8 cellular contexts compared by ENCODE assay signal in genomic region chr10:96614515-96614914, GRCh38. TPM values are rescaled to one million over a fixed set of nuclear protein-coding genes. Genes with fewer than 3 reads are reported as not detected.
DNase-seq lines count a peak whose midpoint lies in the region; ATAC-seq, FAIRE-seq and TF ChIP-seq lines count a peak whose summit lies in the region.
"Had no signal": no experiment of that assay in that cellular context is flagged by ENCODE, and none has a peak within 500 bp of the region (broad histone marks: within the 10 kb centered on the region; RNA-seq: fewer than 3 reads in every experiment).

No MANE protein-coding gene starts in this region.

- no peaks in the 10 kb centered on the region for H3K79me2 ChIP-seq in K562 (ENCODE audit: control insufficient read depth, insufficient read depth, low read length)

- no peak overlapping the region for H3K14ac ChIP-seq in neuronal stem cell (ENCODE audit: low read length)

- H2BK15ac ChIP-seq in neuronal stem cell (ENCODE audit: low read length) = no peak overlapping the region

- in situ Hi-C loops in K562 (cut with MboI) = no loop called here

- H2BK5ac ChIP-seq in neuronal stem cell (ENCODE audit: low read length) = no peak overlapping the region

- CTCF ChIA-PET in K562 (lab: Yijun Ruan, JAX; ENCODE audit: low intra/inter-chr PET ratio) = no interaction called here

- WGBS in K562 (ENCODE audit: insufficient coverage, low coverage, missing lambda C conversion rate) = 8% methylated on average over 2 of the region's 2 CpGs
- WGBS in neuronal stem cell (ENCODE audit: extremely low coverage in 2 of 2, insufficient read length in 2 of 2, insufficient replicate concordance in 1 of 2), 2 donors = no CpG with 5 or more reads among the region's 2 CpGs

- no peak overlapping the region for H3K4ac ChIP-seq in neuronal stem cell (ENCODE audit: low read length)

- no peak for TF ChIP-seq EP300 in K562 (IDR thresholded peaks at IDR 0.05; ENCODE audit: low read length)

- no peak overlapping the region for H3K4me3 Mint-ChIP-seq in naive B cell

- H2AK5ac ChIP-seq in neuronal stem cell (ENCODE audit: low read depth, low read length) = no peak overlapping the region

- no TSS peak for BruUV-seq in K562 (replicated peaks; lab: Mats Ljungman, UMichigan)

- H3K4me3 ChIP-seq in K562 (no peak overlapping the region), neuronal stem cell (ENCODE audit: low read length in 2 of 2) (no peak overlapping the region), WERI-Rb-1 (ENCODE audit: low read depth, low read length) (no peak overlapping the region)

- H2BK12ac ChIP-seq in neuronal stem cell (ENCODE audit: low read length) = no peak overlapping the region

- no peaks in the 10 kb centered on the region for H3K27me3 Mint-ChIP-seq in naive B cell

- H2BK120ac ChIP-seq in neuronal stem cell (ENCODE audit: low read depth, low read length) = no peak overlapping the region

- no peak for TF ChIP-seq RAD21 in K562 (CRISPR knock-in tag; conservative IDR thresholded peaks at IDR 0.05 in 1 of 2, IDR thresholded peaks at IDR 0.05 in 1 of 2)

- peaks cover 2 to 22% (median 6%) of the 10 kb centered on the region in 3 donors for H3K4me1 Mint-ChIP-seq in naive B cell

- H3K9me1 ChIP-seq in K562 (ENCODE audit: control insufficient read depth, insufficient read depth, low read length) = no peaks in the 10 kb centered on the region

- peaks cover 36 to 43% of the 10 kb centered on the region in 2 donors for H3K36me3 Mint-ChIP-seq in naive B cell

- POLR2A ChIA-PET in K562 (lab: Yijun Ruan, JAX) = interaction anchor here (0.8 to 1.3 kb wide), 2 partner anchors 9 to 14 kb away, joined by 3 read pairs; no protein-coding TSS in a partner anchor

- H3K18ac ChIP-seq in neuronal stem cell (ENCODE audit: low read length) = no peak overlapping the region

- ATAC-seq in K562 (peak; percentile 15; the same call in 2 of the 3 replicates), naive B cell (ENCODE audit: low read depth in 2 of 2) (no peak), HG02870 (IDR thresholded peaks at IDR 0.05; ENCODE audit: unreplicated experiment) (no peak)
- ATAC-seq: Panc1 had no signal

- no peaks in the 10 kb centered on the region for H3K79me1 ChIP-seq in neuronal stem cell (ENCODE audit: low read depth, low read length)

- no peak overlapping the region for H3K9ac ChIP-seq in K562 (ENCODE audit: insufficient read depth in 1 of 2, low read depth in 2 of 2, low read length in 2 of 2)
- H3K9ac ChIP-seq in neuronal stem cell (ENCODE audit: low read depth, low read length, poor library complexity) = no peak overlapping the region

- no peaks in the 10 kb centered on the region for H3K27me3 ChIP-seq in K562 (ENCODE audit: control insufficient read depth in 2 of 2, insufficient read depth in 2 of 2, low read length in 2 of 2)
- peaks cover 0 to 40% (median 0%) of the 10 kb centered on the region in 3 experiments for H3K27me3 ChIP-seq in neuronal stem cell (ENCODE audit: control insufficient read depth in 3 of 3, insufficient read depth in 3 of 3, low read depth in 1 of 3, low read length in 3 of 3)
- H3K27me3 ChIP-seq in WERI-Rb-1 (ENCODE audit: insufficient read depth, low read depth, severe bottlenecking) = no peaks in the 10 kb centered on the region

- H3K4me2 ChIP-seq in K562 (ENCODE audit: insufficient read depth, low read length) (no peak overlapping the region), neuronal stem cell (ENCODE audit: insufficient read depth, low read length, poor library complexity, severe bottlenecking) (no peak overlapping the region)

- H4K20me1 ChIP-seq in K562 (replicated peaks; ENCODE audit: control insufficient read depth, insufficient read depth, low read length) = no peaks in the 10 kb centered on the region

- H3K4me1 ChIP-seq in K562 (replicated peaks in 1 of 2; ENCODE audit: control insufficient read depth in 2 of 2, insufficient read depth in 2 of 2, low read length in 2 of 2) = peaks cover 22 to 34% of the 10 kb centered on the region in 2 experiments; a peak in 4 of 5 replicates
- H3K4me1 ChIP-seq in neuronal stem cell (ENCODE audit: control insufficient read depth in 2 of 2, insufficient read depth in 1 of 2, low read depth in 1 of 2, low read length in 2 of 2) = no peaks in the 10 kb centered on the region

- intact Hi-C loops in K562 (cut with micrococcal nuclease) = loop anchor here (10.0 kb wide), 1 partner anchor 100 kb away; the partner anchor contains the start of gene TLL2

- H3K27ac ChIP-seq in K562 (ENCODE audit: extremely low read depth, low read depth, low read length) (no peak overlapping the region; the same call in 2 of the 3 replicates), neuronal stem cell (replicated peaks; ENCODE audit: low read length) (no peak overlapping the region), WERI-Rb-1 (no peak overlapping the region)

- no peak for TF ChIP-seq POLR2A in K562 (conservative IDR thresholded peaks at IDR 0.05)

- H3K23ac ChIP-seq in neuronal stem cell (ENCODE audit: low read depth, low read length, poor library complexity) = no peak overlapping the region

- no peaks in the 10 kb centered on the region for H3K9me3 Mint-ChIP-seq in naive B cell

- H2AFZ ChIP-seq in K562 (ENCODE audit: low read depth, low read length) (no peak overlapping the region), neuronal stem cell (ENCODE audit: low read length) (no peak overlapping the region)

- peak overlapping the region in 4 of 6 donors; percentile 3 to 84 (median 72) for H3K27ac Mint-ChIP-seq in naive B cell

- no peak overlapping the region for H4K8ac ChIP-seq in neuronal stem cell (ENCODE audit: low read depth, low read length)

- TF ChIP-seq CTCF in K562 (IDR thresholded peaks at IDR 0.05 in 2 of 3, conservative IDR thresholded peaks at IDR 0.05 in 1 of 3; ENCODE audit: insufficient read depth in 2 of 3, low read depth in 1 of 3, low read length in 3 of 3) (no peak), WERI-Rb-1 (IDR thresholded peaks at IDR 0.05; ENCODE audit: low read depth, low read length) (no peak)

- FAIRE-seq in K562 (lab: Jason Lieb, UNC) = peak; percentile 92

- DNase-seq in Daoy (ENCODE audit: low read depth) = peak; percentile 88
- DNase-seq in NCI-H1694 (lab: John Stamatoyannopoulos, UW) = peak; percentile 86
- peak; percentile 19 to 79 (median 44) for DNase-seq in K562 (ENCODE audit: extremely low read depth in 1 of 4, low spot score in 3 of 4)
- DNase-seq in naive B cell = no peak
- DNase-seq in neuronal stem cell (ENCODE audit: low spot score) = no peak
- no peak for DNase-seq in WERI-Rb-1

- H3K36me3 ChIP-seq in K562 (ENCODE audit: control insufficient read depth, insufficient read depth, low read length) = no peaks in the 10 kb centered on the region
- no peaks in the 10 kb centered on the region for H3K36me3 ChIP-seq in neuronal stem cell (replicated peaks in 1 of 2; ENCODE audit: control insufficient read depth in 2 of 2, insufficient read depth in 2 of 2, low read length in 2 of 2)
- no peaks in the 10 kb centered on the region for H3K36me3 ChIP-seq in WERI-Rb-1

- no peaks in the 10 kb centered on the region for H3K9me3 ChIP-seq in K562 (replicated peaks; ENCODE audit: control insufficient read depth, insufficient read depth, low read depth, low read length)
- H3K9me3 ChIP-seq in neuronal stem cell (replicated peaks in 1 of 2; ENCODE audit: control insufficient read depth in 2 of 2, insufficient read depth in 1 of 2, low read depth in 1 of 2, low read length in 2 of 2) = no peaks in the 10 kb centered on the region
- no peaks in the 10 kb centered on the region for H3K9me3 ChIP-seq in WERI-Rb-1 (ENCODE audit: severe bottlenecking)

- H4K91ac ChIP-seq in neuronal stem cell (ENCODE audit: low read depth, low read length, poor library complexity) = no peak overlapping the region

TF ChIP-seq in K562, 482 proteins besides CTCF, POLR2A, EP300 and RAD21 (continues in another document):
- TF ChIP-seq JUND (IDR thresholded peaks at IDR 0.05; ENCODE audit: borderline replicate concordance, low read depth, low read length) = no peak
- TF ChIP-seq JUND (tag; IDR thresholded peaks at IDR 0.05; ENCODE audit: borderline replicate concordance, low read depth, low read length) = no peak; the same call in 2 of the 3 replicates
- no peak for TF ChIP-seq NR1H2 (CRISPR knock-in tag; IDR thresholded peaks at IDR 0.05)
- TF ChIP-seq NFIC (IDR thresholded peaks at IDR 0.05) = peak; percentile 90
- TF ChIP-seq POLR2AphosphoS5 (IDR thresholded peaks at IDR 0.05; ENCODE audit: control insufficient read depth, insufficient read depth, low read depth, low read length) = peak; percentile 59; the same call in 1 of the 2 replicates
- peak; percentile 99 for TF ChIP-seq HMBOX1 (IDR thresholded peaks at IDR 0.05)

RNA-seq across cellular contexts. Expression of gene TM9SF3, which starts 27.7 kb away (rescaled TPM):
- total RNA-seq in Daoy (2014; rRNA removed; shearing (Covaris generic)) = 74.1 and 107 TPM in 2 replicates
- total RNA-seq in K562 (2011; cell fraction: chromatin; rRNA removed; ENCODE audit: low replicate concordance) = 55.5 and 190 TPM in 2 replicates
- 38.4 and 47.5 TPM in 2 replicates for total RNA-seq in K562 (2011; cell fraction: nucleolus; rRNA removed)
- total RNA-seq in K562 (2011; cell fraction: nucleoplasm; rRNA removed) = 104 and 151 TPM in 2 replicates
- 24.7 and 28.4 TPM in 2 replicates for total RNA-seq in K562 (2014; rRNA removed)
- total RNA-seq in K562 (2014; rRNA removed; fragmentation: Illumina TruSeq; extraction: Trizol) = 60.0 and 70.8 TPM in 2 replicates
- total RNA-seq in K562 (2015; rRNA removed; fragmentation: Illumina TruSeq; extraction: Trizol) = 33.5 and 36.5 TPM in 2 replicates
- 56.5 and 63.1 TPM in 2 replicates for total RNA-seq in K562 (2021)
- polyA plus RNA-seq in K562 (2011; rRNA removed) = 29.6 and 42.4 TPM in 2 replicates
- 27.2 and 74.2 TPM in 2 replicates for polyA plus RNA-seq in K562 (2011; cell fraction: cytosol; rRNA removed)
- polyA plus RNA-seq in K562 (2011; cell fraction: nucleus; rRNA removed) = 11.4 and 20.4 TPM in 2 replicates
- 27.7 and 33.2 TPM in 2 replicates for polyA plus RNA-seq in K562 (2012)
- 34.9 and 36.3 TPM in 2 replicates for polyA plus RNA-seq in K562 (2014; fragmentation: Illumina TruSeq; extraction: Trizol)
- polyA plus RNA-seq in K562 (2014; fragmentation: Nextera tagmentation; extraction: Ambion mirVana) = 10 to 100 TPM; 16.1 to 17.3 TPM
- polyA plus RNA-seq in K562 (2014; rRNA removed) = 24.7 and 25.0 TPM in 2 replicates
- 106 and 112 TPM in 2 replicates for polyA minus RNA-seq in K562 (2011; rRNA and poly(A)+ RNA removed)
- 22.5 and 31.0 TPM in 2 replicates for polyA minus RNA-seq in K562 (2011; cell fraction: cytosol; rRNA and poly(A)+ RNA removed)
- polyA minus RNA-seq in K562 (2011; cell fraction: nucleus; rRNA and poly(A)+ RNA removed) = 29.1 and 54.0 TPM in 2 replicates
- polyA plus RNA-seq in naive B cell (ENCODE audit: low read depth in 6 of 6) = 10 to 100 TPM; 36.7 to 68.0 (median 45.8) TPM
- 37.0 TPM for polyA plus RNA-seq in neuronal stem cell (2013, experiment 1 of 2)
- 37.5 TPM for polyA plus RNA-seq in neuronal stem cell (2013, experiment 2 of 2)

Comparison
In these comparisons a context has a peak if more than half of its experiments do, and no peak if none do; other contexts are left out.
1. DNase-seq: peak in Daoy (single experiment), NCI-H1694 (single experiment) and K562 (4 of 4); none in naive B cell (single experiment), neuronal stem cell (single experiment) and WERI-Rb-1 (single experiment).